Comparison of ENCODE assay signal across 8 cellular contexts in genomic region chr1:180178511-180179161, GRCh38. TPM values are rescaled to one million over a fixed set of nuclear protein-coding genes. Genes with fewer than 3 reads are reported as not detected.
DNase-seq lines count a peak whose midpoint lies in the region; ATAC-seq lines count a peak whose summit lies in the region.

No MANE protein-coding gene starts in this region.

- H2BK15ac ChIP-seq in mesendoderm (replicated peaks; ENCODE audit: low read depth): no peak overlapping the region

- WGBS in mesendoderm (ENCODE audit: extremely low coverage, insufficient coverage, low lambda C conversion rate): no CpG with 5 or more reads among the region's 12 CpGs

- ATAC-seq in GM18867 (IDR thresholded peaks at IDR 0.05; ENCODE audit: unreplicated experiment) (peak; percentile 63), HG02798 (IDR thresholded peaks at IDR 0.05; ENCODE audit: poor library complexity, unreplicated experiment) (no peak)

- no peaks in the 10 kb centered on the region for H3K4me1 ChIP-seq in mesendoderm (ENCODE audit: control insufficient read depth, low read depth, low read length)

- no peak overlapping the region for H3K27ac ChIP-seq in mesendoderm (ENCODE audit: low read depth, low read length)

- no peak overlapping the region for H3K9ac ChIP-seq in mesendoderm (ENCODE audit: low read length)

- H3K56ac ChIP-seq in mesendoderm (ENCODE audit: low read length): no peak overlapping the region

- no peak overlapping the region for H3K18ac ChIP-seq in mesendoderm (ENCODE audit: low read length)

- DNase-seq in AG20443 (ENCODE audit: low spot score) (peak; percentile 84), NCI-H2171 (lab: John Stamatoyannopoulos, UW) (peak; percentile 43), ecto neural progenitor cell (ENCODE audit: low spot score) (peak; percentile 81), mesendoderm (peak; percentile 61)
- DNase-seq in activated CD4-positive, alpha-beta T cell treated with anti-CD3 and anti-CD28 coated beads, Interleukin-2, amount 50 U/mL, for 24 hours (ENCODE audit: low read depth in 1 of 2, low spot score in 1 of 2): peak; percentile 49 to 51
- peak; percentile 41 for DNase-seq in stimulated activated CD8-positive, alpha-beta memory T cell treated with anti-CD3 and anti-CD28 coated beads, Interleukin-7, amount 100 ng/mL, for 24 hours (ENCODE audit: low read depth)

- no peak overlapping the region for H3K4ac ChIP-seq in mesendoderm (ENCODE audit: low read depth, low read length)

- H3K23ac ChIP-seq in mesendoderm (ENCODE audit: low read length): no peak overlapping the region

- H3K79me1 ChIP-seq in mesendoderm (ENCODE audit: low read length): no peaks in the 10 kb centered on the region

- no peak overlapping the region for H2AK5ac ChIP-seq in mesendoderm (ENCODE audit: low read length)

- H4K8ac ChIP-seq in mesendoderm (ENCODE audit: low read depth, low read length): no peak overlapping the region

- no peak overlapping the region for H4K5ac ChIP-seq in mesendoderm (ENCODE audit: low read length)

- H3K36me3 ChIP-seq in mesendoderm (ENCODE audit: control insufficient read depth, insufficient read depth, low read length): no peaks in the 10 kb centered on the region

- H3K79me2 ChIP-seq in mesendoderm (ENCODE audit: control insufficient read depth, insufficient read depth, low read length): no peaks in the 10 kb centered on the region

- H3K4me3 ChIP-seq in mesendoderm (ENCODE audit: low read length): no peak overlapping the region

- H3K4me2 ChIP-seq in mesendoderm (ENCODE audit: low read length): no peak overlapping the region

- H3K27me3 ChIP-seq in mesendoderm (ENCODE audit: insufficient read depth, low read length, poor library complexity): no peaks in the 10 kb centered on the region

- no peak overlapping the region for H2BK5ac ChIP-seq in mesendoderm (ENCODE audit: low read length)

- no peak overlapping the region for H2BK120ac ChIP-seq in mesendoderm (ENCODE audit: low read depth, low read length)

RNA-seq across cellular contexts. Expression of gene QSOX1, which starts 24.0 kb away (rescaled TPM):
- polyA plus RNA-seq in mesendoderm (2013, experiment 1 of 2): 46.3 TPM
- 47.4 TPM for polyA plus RNA-seq in mesendoderm (2013, experiment 2 of 2)

RNA-seq across cellular contexts. Expression of gene LHX4, which starts 51.4 kb away (rescaled TPM):
- polyA plus RNA-seq in mesendoderm (2013, experiment 1 of 2): 0.21 TPM
- polyA plus RNA-seq in mesendoderm (2013, experiment 2 of 2): 0.18 TPM
